In genomic region chr9:77712533-77713130, GRCh38 we compare ENCODE assay signal across 1 cellular context.
A peak's percentile ranks its signal among the peaks of the same experiment; 100 is the strongest.
TF ChIP-seq lines count a peak whose summit lies in the region.

No MANE protein-coding gene starts in this region.

TF ChIP-seq in SK-N-SH, 30 proteins besides CTCF, POLR2A, EP300 and RAD21 (continued from another document):
- TF ChIP-seq, protein P1, sequence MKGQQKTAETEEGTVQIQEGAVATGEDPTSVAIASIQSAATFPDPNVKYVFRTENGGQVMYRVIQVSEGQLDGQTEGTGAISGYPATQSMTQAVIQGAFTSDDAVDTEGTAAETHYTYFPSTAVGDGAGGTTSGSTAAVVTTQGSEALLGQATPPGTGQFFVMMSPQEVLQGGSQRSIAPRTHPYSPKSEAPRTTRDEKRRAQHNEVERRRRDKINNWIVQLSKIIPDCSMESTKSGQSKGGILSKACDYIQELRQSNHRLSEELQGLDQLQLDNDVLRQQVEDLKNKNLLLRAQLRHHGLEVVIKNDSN (IDR thresholded peaks at IDR 0.05; ENCODE audit: borderline replicate concordance, low read depth), result no peak
- TF ChIP-seq, protein P2, sequence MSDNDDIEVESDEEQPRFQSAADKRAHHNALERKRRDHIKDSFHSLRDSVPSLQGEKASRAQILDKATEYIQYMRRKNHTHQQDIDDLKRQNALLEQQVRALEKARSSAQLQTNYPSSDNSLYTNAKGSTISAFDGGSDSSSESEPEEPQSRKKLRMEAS (IDR thresholded peaks at IDR 0.05; ENCODE audit: low read depth), result peak; percentile 26; the same call in 1 of the 2 replicates
- TF ChIP-seq, protein P3, sequence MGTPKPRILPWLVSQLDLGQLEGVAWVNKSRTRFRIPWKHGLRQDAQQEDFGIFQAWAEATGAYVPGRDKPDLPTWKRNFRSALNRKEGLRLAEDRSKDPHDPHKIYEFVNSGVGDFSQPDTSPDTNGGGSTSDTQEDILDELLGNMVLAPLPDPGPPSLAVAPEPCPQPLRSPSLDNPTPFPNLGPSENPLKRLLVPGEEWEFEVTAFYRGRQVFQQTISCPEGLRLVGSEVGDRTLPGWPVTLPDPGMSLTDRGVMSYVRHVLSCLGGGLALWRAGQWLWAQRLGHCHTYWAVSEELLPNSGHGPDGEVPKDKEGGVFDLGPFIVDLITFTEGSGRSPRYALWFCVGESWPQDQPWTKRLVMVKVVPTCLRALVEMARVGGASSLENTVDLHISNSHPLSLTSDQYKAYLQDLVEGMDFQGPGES (IDR thresholded peaks at IDR 0.05; ENCODE audit: low read depth, low read length), result no peak
- TF ChIP-seq, protein P4, sequence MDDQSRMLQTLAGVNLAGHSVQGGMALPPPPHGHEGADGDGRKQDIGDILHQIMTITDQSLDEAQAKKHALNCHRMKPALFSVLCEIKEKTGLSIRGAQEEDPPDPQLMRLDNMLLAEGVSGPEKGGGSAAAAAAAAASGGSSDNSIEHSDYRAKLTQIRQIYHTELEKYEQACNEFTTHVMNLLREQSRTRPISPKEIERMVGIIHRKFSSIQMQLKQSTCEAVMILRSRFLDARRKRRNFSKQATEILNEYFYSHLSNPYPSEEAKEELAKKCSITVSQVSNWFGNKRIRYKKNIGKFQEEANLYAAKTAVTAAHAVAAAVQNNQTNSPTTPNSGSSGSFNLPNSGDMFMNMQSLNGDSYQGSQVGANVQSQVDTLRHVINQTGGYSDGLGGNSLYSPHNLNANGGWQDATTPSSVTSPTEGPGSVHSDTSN (IDR thresholded peaks at IDR 0.05), result peak; percentile 96
- TF ChIP-seq GATA2 (CRISPR knock-in tag; IDR thresholded peaks at IDR 0.05), result no peak
- 0 out of 2 replicates have a peak, but pooled peaks have one; percentile 5 for TF ChIP-seq REST (IDR thresholded peaks at IDR 0.05; ENCODE audit: low read depth, low read length)
- peak; percentile 54; the same call in 1 of the 2 replicates for TF ChIP-seq ELF1 (IDR thresholded peaks at IDR 0.05)
- TF ChIP-seq, protein P5, sequence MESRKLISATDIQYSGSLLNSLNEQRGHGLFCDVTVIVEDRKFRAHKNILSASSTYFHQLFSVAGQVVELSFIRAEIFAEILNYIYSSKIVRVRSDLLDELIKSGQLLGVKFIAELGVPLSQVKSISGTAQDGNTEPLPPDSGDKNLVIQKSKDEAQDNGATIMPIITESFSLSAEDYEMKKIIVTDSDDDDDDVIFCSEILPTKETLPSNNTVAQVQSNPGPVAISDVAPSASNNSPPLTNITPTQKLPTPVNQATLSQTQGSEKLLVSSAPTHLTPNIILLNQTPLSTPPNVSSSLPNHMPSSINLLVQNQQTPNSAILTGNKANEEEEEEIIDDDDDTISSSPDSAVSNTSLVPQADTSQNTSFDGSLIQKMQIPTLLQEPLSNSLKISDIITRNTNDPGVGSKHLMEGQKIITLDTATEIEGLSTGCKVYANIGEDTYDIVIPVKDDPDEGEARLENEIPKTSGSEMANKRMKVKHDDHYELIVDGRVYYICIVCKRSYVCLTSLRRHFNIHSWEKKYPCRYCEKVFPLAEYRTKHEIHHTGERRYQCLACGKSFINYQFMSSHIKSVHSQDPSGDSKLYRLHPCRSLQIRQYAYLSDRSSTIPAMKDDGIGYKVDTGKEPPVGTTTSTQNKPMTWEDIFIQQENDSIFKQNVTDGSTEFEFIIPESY (IDR thresholded peaks at IDR 0.05; ENCODE audit: borderline replicate concordance, low read depth), result 0 out of 2 replicates have a peak, but pooled peaks have one; percentile 77
- peak; percentile 98 for TF ChIP-seq TCF12 (IDR thresholded peaks at IDR 0.05)
- 0 out of 2 replicates have a peak, but pooled peaks have one; percentile 56 for TF ChIP-seq SIN3A (IDR thresholded peaks at IDR 0.05; ENCODE audit: borderline replicate concordance, low read depth, low read length)
- 0 out of 2 replicates have a peak, but pooled peaks have one; percentile 13 for TF ChIP-seq SMC3 (IDR thresholded peaks at IDR 0.05; ENCODE audit: low read depth, low read length)
- TF ChIP-seq POLR2AphosphoS5 (IDR thresholded peaks at IDR 0.05; ENCODE audit: low read depth, low read length), result peak; percentile 79
- TF ChIP-seq GABPA (IDR thresholded peaks at IDR 0.05; ENCODE audit: low read depth), result no peak
- peak; percentile 94 for TF ChIP-seq JUND (IDR thresholded peaks at IDR 0.05)
- TF ChIP-seq, protein P6, sequence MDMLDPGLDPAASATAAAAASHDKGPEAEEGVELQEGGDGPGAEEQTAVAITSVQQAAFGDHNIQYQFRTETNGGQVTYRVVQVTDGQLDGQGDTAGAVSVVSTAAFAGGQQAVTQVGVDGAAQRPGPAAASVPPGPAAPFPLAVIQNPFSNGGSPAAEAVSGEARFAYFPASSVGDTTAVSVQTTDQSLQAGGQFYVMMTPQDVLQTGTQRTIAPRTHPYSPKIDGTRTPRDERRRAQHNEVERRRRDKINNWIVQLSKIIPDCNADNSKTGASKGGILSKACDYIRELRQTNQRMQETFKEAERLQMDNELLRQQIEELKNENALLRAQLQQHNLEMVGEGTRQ (IDR thresholded peaks at IDR 0.05; ENCODE audit: borderline replicate concordance, low read depth, low read length), result no peak
- no peak for TF ChIP-seq FOXJ3 (CRISPR knock-in tag; IDR thresholded peaks at IDR 0.05)
- no peak for TF ChIP-seq YY1 (IDR thresholded peaks at IDR 0.05; ENCODE audit: low read depth)
- TF ChIP-seq NFIC (IDR thresholded peaks at IDR 0.05; ENCODE audit: borderline replicate concordance), result peak; percentile 93
- no peak for TF ChIP-seq MXI1 (IDR thresholded peaks at IDR 0.05; ENCODE audit: low read depth, low read length)
